Comparison of ENCODE assay signal across 15 cellular contexts in genomic region chr3:152254031-152254430, GRCh38. TPM values are rescaled to one million over a fixed set of nuclear protein-coding genes. Genes with fewer than 3 reads are reported as not detected.
DNase-seq lines count a peak whose midpoint lies in the region; ATAC-seq and TF ChIP-seq lines count a peak whose summit lies in the region.
"Had no signal": no experiment of that assay in that cellular context is flagged by ENCODE, and none has a peak within 500 bp of the region (broad histone marks: within the 10 kb centered on the region; RNA-seq: fewer than 3 reads in every experiment).

No MANE protein-coding gene starts in this region.

- no peaks in the 10 kb centered on the region; the same call in none of the 2 replicates for H3K9me3 ChIP-seq in BE2C

- H3K27ac ChIP-seq in RWPE1: no peak overlapping the region
- H3K27ac ChIP-seq: dorsolateral prefrontal cortex had no signal

- H3K27me3 ChIP-seq in BE2C: no peaks in the 10 kb centered on the region
- H3K27me3 ChIP-seq: dorsolateral prefrontal cortex had no signal

- peak overlapping the region; percentile 65 for H3K27ac Mint-ChIP-seq in activated CD8-positive, alpha-beta memory T cell treated with anti-CD3 and anti-CD28 coated beads, Interleukin-2, amount 10 ng/mL, durations not matched to agents 7 days and 5 days
- H3K27ac Mint-ChIP-seq in activated CD8-positive, alpha-beta T cell treated with anti-CD3 and anti-CD28 coated beads, Interleukin-2, amount 10 ng/mL, durations not matched to agents 7 days and 5 days: peak overlapping the region; percentile 73
- peak overlapping the region; percentile 68 for H3K27ac Mint-ChIP-seq in stimulated activated memory B cell treated with anti-CD40 and anti-IgM and Interleukin-4, amounts not matched to agents 10 μg/mL and 1 μg/mL and 100 μg/mL, for 72 hours

- no peaks in the 10 kb centered on the region for H3K36me3 ChIP-seq in BE2C

- H3K36me3 Mint-ChIP-seq in activated CD8-positive, alpha-beta memory T cell treated with anti-CD3 and anti-CD28 coated beads, Interleukin-2, amount 10 ng/mL, durations not matched to agents 7 days and 5 days: peaks cover 38% of the 10 kb centered on the region
- peaks cover 51% of the 10 kb centered on the region for H3K36me3 Mint-ChIP-seq in activated CD8-positive, alpha-beta T cell treated with anti-CD3 and anti-CD28 coated beads, Interleukin-2, amount 10 ng/mL, durations not matched to agents 7 days and 5 days (ENCODE audit: low read depth)
- H3K36me3 Mint-ChIP-seq in stimulated activated memory B cell treated with anti-CD40 and anti-IgM and Interleukin-4, amounts not matched to agents 10 μg/mL and 1 μg/mL and 100 μg/mL, for 72 hours: no peaks in the 10 kb centered on the region

- H3K4me1 ChIP-seq in BE2C: no peaks in the 10 kb centered on the region

- CTCF ChIA-PET in activated CD8-positive, alpha-beta memory T cell treated with anti-CD3 and anti-CD28 coated beads, Interleukin-2, amount 10 ng/mL, durations not matched to agents 7 days and 5 days (lab: Charles Lee): no interaction called here
- CTCF ChIA-PET in activated CD8-positive, alpha-beta T cell treated with anti-CD3 and anti-CD28 coated beads, Interleukin-2, amount 10 ng/mL, durations not matched to agents 7 days and 5 days (lab: Charles Lee): interaction anchor here (1.3 to 4.8 kb wide), 3 partner anchors 9 to 182 kb away, joined by 4 to 41 read pairs (median 11); no protein-coding TSS in a partner anchor
- CTCF ChIA-PET in RWPE1 (lab: Yijun Ruan, JAX): no interaction called here

- no peaks in the 10 kb centered on the region for H3K27me3 Mint-ChIP-seq in activated CD8-positive, alpha-beta memory T cell treated with anti-CD3 and anti-CD28 coated beads, Interleukin-2, amount 10 ng/mL, durations not matched to agents 7 days and 5 days
- no peaks in the 10 kb centered on the region for H3K27me3 Mint-ChIP-seq in activated CD8-positive, alpha-beta T cell treated with anti-CD3 and anti-CD28 coated beads, Interleukin-2, amount 10 ng/mL, durations not matched to agents 7 days and 5 days (ENCODE audit: low read depth)
- no peaks in the 10 kb centered on the region for H3K27me3 Mint-ChIP-seq in stimulated activated memory B cell treated with anti-CD40 and anti-IgM and Interleukin-4, amounts not matched to agents 10 μg/mL and 1 μg/mL and 100 μg/mL, for 72 hours

- peak overlapping the region; percentile 31 for H3K4me3 Mint-ChIP-seq in activated CD8-positive, alpha-beta memory T cell treated with anti-CD3 and anti-CD28 coated beads, Interleukin-2, amount 10 ng/mL, durations not matched to agents 7 days and 5 days
- peak overlapping the region; percentile 36 for H3K4me3 Mint-ChIP-seq in activated CD8-positive, alpha-beta T cell treated with anti-CD3 and anti-CD28 coated beads, Interleukin-2, amount 10 ng/mL, durations not matched to agents 7 days and 5 days
- H3K4me3 Mint-ChIP-seq in stimulated activated memory B cell treated with anti-CD40 and anti-IgM and Interleukin-4, amounts not matched to agents 10 μg/mL and 1 μg/mL and 100 μg/mL, for 72 hours: peak overlapping the region; percentile 50

- no peak for TF ChIP-seq CTCF in RWPE1 (conservative IDR thresholded peaks at IDR 0.05; ENCODE audit: low read depth)
- no peak for TF ChIP-seq CTCF in BE2C (IDR thresholded peaks at IDR 0.05; ENCODE audit: low read depth, low read length)

- peaks cover 74% of the 10 kb centered on the region for H3K4me1 Mint-ChIP-seq in activated CD8-positive, alpha-beta memory T cell treated with anti-CD3 and anti-CD28 coated beads, Interleukin-2, amount 10 ng/mL, durations not matched to agents 7 days and 5 days
- peaks cover 79% of the 10 kb centered on the region for H3K4me1 Mint-ChIP-seq in activated CD8-positive, alpha-beta T cell treated with anti-CD3 and anti-CD28 coated beads, Interleukin-2, amount 10 ng/mL, durations not matched to agents 7 days and 5 days (ENCODE audit: low read depth)
- H3K4me1 Mint-ChIP-seq in stimulated activated memory B cell treated with anti-CD40 and anti-IgM and Interleukin-4, amounts not matched to agents 10 μg/mL and 1 μg/mL and 100 μg/mL, for 72 hours: peaks cover 71% of the 10 kb centered on the region

- ATAC-seq in activated CD8-positive, alpha-beta memory T cell treated with anti-CD3 and anti-CD28 coated beads, Interleukin-2, amount 10 ng/mL, durations not matched to agents 7 days and 5 days: no peak
- ATAC-seq in HG03175 (IDR thresholded peaks at IDR 0.05; ENCODE audit: unreplicated experiment): peak; percentile 28
- ATAC-seq in activated CD8-positive, alpha-beta T cell treated with anti-CD3 and anti-CD28 coated beads, Interleukin-2, amount 10 ng/mL, durations not matched to agents 7 days and 5 days: no peak
- ATAC-seq in stimulated activated memory B cell treated with anti-CD40 and anti-IgM and Interleukin-4, amounts not matched to agents 10 μg/mL and 1 μg/mL and 100 μg/mL, for 72 hours: peak; percentile 84
- ATAC-seq: activated CD4-positive, CD25-positive, alpha-beta regulatory T cell treated with anti-CD3 and anti-CD28 coated beads, Interleukin-2, amount 50 U/mL, for 24 hours had no signal

- no peak for DNase-seq in activated CD8-positive, alpha-beta memory T cell treated with anti-CD3 and anti-CD28 coated beads, Interleukin-2, amount 10 ng/mL, durations not matched to agents 7 days and 5 days
- DNase-seq in activated CD8-positive, alpha-beta memory T cell treated with anti-CD3 and anti-CD28 coated beads, Interleukin-2, amount 50 U/mL, for 48 hours: no peak
- DNase-seq in activated CD8-positive, alpha-beta T cell treated with anti-CD3 and anti-CD28 coated beads, Interleukin-2, amount 10 ng/mL, durations not matched to agents 7 days and 5 days: no peak
- DNase-seq in RWPE1 (ENCODE audit: low spot score) (no peak), BE2C (no peak)
- DNase-seq in activated effector memory CD4-positive, alpha-beta T cell treated with Interleukin-2 at 50 U/mL for 16 hours: no peak
- DNase-seq: amniotic stem cell, dorsolateral prefrontal cortex, MV-4-11, NCI-H446 treated with DMSO at 0.1 percent for 48 hours, SIG-M5, trophoblast cell had no signal

- peaks cover 2% of the 10 kb centered on the region for H3K9me3 Mint-ChIP-seq in activated CD8-positive, alpha-beta memory T cell treated with anti-CD3 and anti-CD28 coated beads, Interleukin-2, amount 10 ng/mL, durations not matched to agents 7 days and 5 days (ENCODE audit: low read depth)
- H3K9me3 Mint-ChIP-seq in activated CD8-positive, alpha-beta T cell treated with anti-CD3 and anti-CD28 coated beads, Interleukin-2, amount 10 ng/mL, durations not matched to agents 7 days and 5 days (ENCODE audit: insufficient read depth): peaks cover 12% of the 10 kb centered on the region
- H3K9me3 Mint-ChIP-seq in stimulated activated memory B cell treated with anti-CD40 and anti-IgM and Interleukin-4, amounts not matched to agents 10 μg/mL and 1 μg/mL and 100 μg/mL, for 72 hours: no peaks in the 10 kb centered on the region

- H3K4me3 ChIP-seq in BE2C (ENCODE audit: low read depth, low read length): no peak overlapping the region
- H3K4me3 ChIP-seq: dorsolateral prefrontal cortex had no signal

- POLR2A ChIA-PET in activated CD8-positive, alpha-beta T cell treated with anti-CD3 and anti-CD28 coated beads, Interleukin-2, amount 10 ng/mL, durations not matched to agents 7 days and 5 days (lab: Charles Lee): interaction anchor here (1.2 to 10.0 kb wide), 5 partner anchors 9 to 70 kb away, joined by 3 to 163 read pairs (median 5); partner anchors contain the start of gene MBNL1
- POLR2A ChIA-PET in RWPE1 (lab: Yijun Ruan, JAX; ENCODE audit: low non-redundant PET): no interaction called here

RNA-seq across cellular contexts. Expression of gene MBNL1, which starts 14.7 kb away (rescaled TPM):
- total RNA-seq in activated CD8-positive, alpha-beta memory T cell treated with anti-CD3 and anti-CD28 coated beads, Interleukin-2, amount 10 ng/mL, durations not matched to agents 7 days and 5 days: 100 to 1,000 TPM; 370 to 398 TPM
- total RNA-seq in activated CD8-positive, alpha-beta T cell treated with anti-CD3 and anti-CD28 coated beads, Interleukin-2, amount 10 ng/mL, durations not matched to agents 7 days and 5 days: 100 to 1,000 TPM; 469 to 504 TPM
- 41.6 TPM for polyA plus RNA-seq in BE2C (2012; ENCODE audit: insufficient read depth, insufficient read length, low read depth)

Comparison
In these comparisons a context has a peak if more than half of its experiments do, and no peak if none do; other contexts are left out.
1. ATAC-seq: peak in HG03175 (single experiment) and stimulated activated memory B cell treated with anti-CD40 and anti-IgM and Interleukin-4, amounts not matched to agents 10 μg/mL and 1 μg/mL and 100 μg/mL, for 72 hours (single experiment); none in activated CD8-positive, alpha-beta memory T cell treated with anti-CD3 and anti-CD28 coated beads, Interleukin-2, amount 10 ng/mL, durations not matched to agents 7 days and 5 days (single experiment) and activated CD8-positive, alpha-beta T cell treated with anti-CD3 and anti-CD28 coated beads, Interleukin-2, amount 10 ng/mL, durations not matched to agents 7 days and 5 days (single experiment).
2. Peak in every context shown above with its lines, with median percentiles within 50 percentile points of each other: H3K27ac Mint-ChIP-seq and H3K4me3 Mint-ChIP-seq.